ENCODE assay signal across 13 cellular contexts in the genomic region with DNA sequence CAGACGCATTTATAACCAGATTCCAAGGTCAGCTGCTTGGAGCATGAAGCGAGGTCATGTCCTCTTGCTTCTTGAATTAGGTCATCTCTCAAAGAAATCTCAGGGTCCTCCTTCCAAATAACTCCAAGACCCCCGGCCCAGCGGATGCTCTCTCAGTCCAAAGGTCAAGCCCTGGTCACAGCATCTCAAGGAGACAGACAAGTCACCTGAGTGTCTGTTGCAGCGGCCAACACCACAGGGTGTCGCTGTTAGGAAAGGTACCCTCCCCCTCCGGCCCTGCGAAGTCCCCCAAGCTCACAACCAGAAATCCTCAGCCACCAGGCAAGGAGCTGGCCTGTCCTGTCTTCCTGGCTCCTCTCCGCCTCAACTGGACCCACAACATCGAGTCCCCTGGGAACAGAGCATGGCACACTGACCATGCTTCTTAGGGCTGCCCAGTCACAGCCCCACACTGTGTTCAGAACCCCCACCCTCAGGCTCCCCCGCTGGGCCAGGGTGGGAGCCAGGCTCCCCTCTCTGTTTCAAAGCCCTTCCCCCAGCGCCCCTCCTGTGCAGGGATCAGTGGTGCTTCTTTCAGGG.
DNase-seq lines count a peak whose midpoint lies in the region; ATAC-seq and TF ChIP-seq lines count a peak whose summit lies in the region.
"Had no signal": no experiment of that assay in that cellular context is flagged by ENCODE, and none has a peak within 500 bp of the region (broad histone marks: within the 10 kb centered on the region; RNA-seq: fewer than 3 reads in every experiment).

No MANE protein-coding gene starts in this region.

- H3K27me3 ChIP-seq in MM.1S (replicated peaks; ENCODE audit: insufficient read depth, low read length) (no peaks in the 10 kb centered on the region), smooth muscle cell (ENCODE audit: low read depth) (no peaks in the 10 kb centered on the region)

- no peaks in the 10 kb centered on the region for H3K9me3 ChIP-seq in MM.1S (replicated peaks; ENCODE audit: insufficient read depth, low read length)
- H3K9me3 ChIP-seq in smooth muscle cell (replicated peaks; ENCODE audit: low read depth), result no peaks in the 10 kb centered on the region
- H3K9me3 ChIP-seq: esophagus squamous epithelium had no signal

- H3K27ac ChIP-seq in MM.1S (ENCODE audit: low read length) (no peak overlapping the region), smooth muscle cell (ENCODE audit: low read depth) (no peak overlapping the region)

- H3K4me3 Mint-ChIP-seq in activated CD4-positive, alpha-beta T cell treated with anti-CD3 and anti-CD28 coated beads for 36 hours, result no peak overlapping the region
- no peak overlapping the region for H3K4me3 Mint-ChIP-seq in activated CD4-positive, alpha-beta T cell treated with anti-CD3 and anti-CD28 coated beads, Interleukin-2, amount 10 ng/mL, durations not matched to agents 7 days and 5 days
- H3K4me3 Mint-ChIP-seq: B cell had no signal

- no peak overlapping the region for H3K4me3 ChIP-seq in MM.1S (ENCODE audit: low read length)
- no peak overlapping the region for H3K4me3 ChIP-seq in fibroblast of mammary gland (ENCODE audit: control insufficient read depth, low read depth, low read length)
- H3K4me3 ChIP-seq in smooth muscle cell, result no peak overlapping the region
- H3K4me3 ChIP-seq: esophagus squamous epithelium, lung had no signal

- WGBS in smooth muscle cell (ENCODE audit: low lambda C conversion rate), result 52% methylated on average over 12 of the region's 12 CpGs

- no peaks in the 10 kb centered on the region for H3K9me3 Mint-ChIP-seq in activated CD4-positive, alpha-beta T cell treated with anti-CD3 and anti-CD28 coated beads for 36 hours (ENCODE audit: low read depth)
- no peaks in the 10 kb centered on the region for H3K9me3 Mint-ChIP-seq in activated CD4-positive, alpha-beta T cell treated with anti-CD3 and anti-CD28 coated beads, Interleukin-2, amount 10 ng/mL, durations not matched to agents 7 days and 5 days

- H3K9ac ChIP-seq in MM.1S (ENCODE audit: low read length), result no peak overlapping the region
- H3K9ac ChIP-seq in smooth muscle cell (ENCODE audit: low read depth), result no peak overlapping the region

- DNase-seq in activated CD4-positive, alpha-beta T cell treated with anti-CD3 and anti-CD28 coated beads for 36 hours, result peak; percentile 27
- DNase-seq in activated CD4-positive, alpha-beta T cell treated with anti-CD3 and anti-CD28 coated beads, Interleukin-2, amount 10 ng/mL, durations not matched to agents 7 days and 5 days, result no peak
- no peak for DNase-seq in MM.1S
- no peak for DNase-seq in fibroblast of mammary gland (ENCODE audit: low read depth)
- DNase-seq in smooth muscle cell (lab: John Stamatoyannopoulos, UW; ENCODE audit: unreplicated experiment), result no peak
- DNase-seq in OCI-M1 (lab: John Stamatoyannopoulos, UW), result no peak
- DNase-seq in DMS 273 treated with DMSO at 0.1 percent for 48 hours (lab: John Stamatoyannopoulos, UW), result no peak
- DNase-seq: amniotic stem cell, esophagus squamous epithelium, SHP77 treated with DMSO at 0.1 percent for 48 hours had no signal

- H3K4me2 ChIP-seq in MM.1S (ENCODE audit: low read depth, low read length), result no peak overlapping the region
- no peak overlapping the region for H3K4me2 ChIP-seq in smooth muscle cell

- no peaks in the 10 kb centered on the region for H3K4me1 Mint-ChIP-seq in activated CD4-positive, alpha-beta T cell treated with anti-CD3 and anti-CD28 coated beads for 36 hours
- peaks cover 7% of the 10 kb centered on the region for H3K4me1 Mint-ChIP-seq in activated CD4-positive, alpha-beta T cell treated with anti-CD3 and anti-CD28 coated beads, Interleukin-2, amount 10 ng/mL, durations not matched to agents 7 days and 5 days

- H3K36me3 ChIP-seq in MM.1S (replicated peaks; ENCODE audit: insufficient read depth, low read length) (no peaks in the 10 kb centered on the region), smooth muscle cell (ENCODE audit: low read depth) (no peaks in the 10 kb centered on the region)
- H3K36me3 ChIP-seq: esophagus squamous epithelium had no signal

- H2AFZ ChIP-seq in MM.1S (ENCODE audit: low read length) (no peak overlapping the region), smooth muscle cell (ENCODE audit: low read depth) (no peak overlapping the region)

- H3K4me1 ChIP-seq in MM.1S (ENCODE audit: low read length), result peaks cover 5% of the 10 kb centered on the region; the same call in 1 of the 2 replicates
- no peaks in the 10 kb centered on the region for H3K4me1 ChIP-seq in smooth muscle cell (ENCODE audit: low read depth)

- CTCF ChIA-PET in activated CD4-positive, alpha-beta T cell treated with anti-CD3 and anti-CD28 coated beads for 36 hours (lab: Charles Lee), result interaction anchor here (1.8 kb wide), 1 partner anchor 265 kb away, joined by 6 read pairs; no protein-coding TSS in a partner anchor
- CTCF ChIA-PET in activated CD4-positive, alpha-beta T cell treated with anti-CD3 and anti-CD28 coated beads, Interleukin-2, amount 10 ng/mL, durations not matched to agents 7 days and 5 days (lab: Charles Lee), result no interaction called here

- no peak for ATAC-seq in activated CD4-positive, alpha-beta T cell treated with anti-CD3 and anti-CD28 coated beads for 36 hours
- no peak for ATAC-seq in GM19328 (IDR thresholded peaks at IDR 0.05; ENCODE audit: unreplicated experiment)

- no peak overlapping the region for H3K27ac Mint-ChIP-seq in activated CD4-positive, alpha-beta T cell treated with anti-CD3 and anti-CD28 coated beads for 36 hours
- no peak overlapping the region for H3K27ac Mint-ChIP-seq in activated CD4-positive, alpha-beta T cell treated with anti-CD3 and anti-CD28 coated beads, Interleukin-2, amount 10 ng/mL, durations not matched to agents 7 days and 5 days
- H3K27ac Mint-ChIP-seq: B cell had no signal

- no peaks in the 10 kb centered on the region for H3K36me3 Mint-ChIP-seq in activated CD4-positive, alpha-beta T cell treated with anti-CD3 and anti-CD28 coated beads for 36 hours (ENCODE audit: low read depth)
- H3K36me3 Mint-ChIP-seq in activated CD4-positive, alpha-beta T cell treated with anti-CD3 and anti-CD28 coated beads, Interleukin-2, amount 10 ng/mL, durations not matched to agents 7 days and 5 days (ENCODE audit: low read depth), result no peaks in the 10 kb centered on the region

- intact Hi-C loops in activated CD4-positive, alpha-beta T cell treated with anti-CD3 and anti-CD28 coated beads for 36 hours (cut with DNase I, micrococcal nuclease), result loop anchor here (1.0 kb wide), 1 partner anchor 265 kb away; no protein-coding TSS in a partner anchor

- H3F3A ChIP-seq in MM.1S (ENCODE audit: insufficient read depth, low read length) (no peaks in the 10 kb centered on the region), smooth muscle cell (ENCODE audit: low read depth) (no peaks in the 10 kb centered on the region)

- POLR2A ChIA-PET in activated CD4-positive, alpha-beta T cell treated with anti-CD3 and anti-CD28 coated beads for 36 hours (lab: Charles Lee), result no interaction called here
- POLR2A ChIA-PET in activated CD4-positive, alpha-beta T cell treated with anti-CD3 and anti-CD28 coated beads, Interleukin-2, amount 10 ng/mL, durations not matched to agents 7 days and 5 days (lab: Charles Lee), result no interaction called here

- no peaks in the 10 kb centered on the region for H3K9me2 ChIP-seq in MM.1S (replicated peaks; ENCODE audit: insufficient read depth, low read length)

- H3K79me2 ChIP-seq in MM.1S (ENCODE audit: low read length) (no peaks in the 10 kb centered on the region), smooth muscle cell (ENCODE audit: low read depth) (no peaks in the 10 kb centered on the region)

- peak; percentile 14; the same call in 1 of the 2 replicates for TF ChIP-seq CTCF in MM.1S (IDR thresholded peaks at IDR 0.05; ENCODE audit: low read length)
- TF ChIP-seq CTCF in fibroblast of mammary gland (conservative IDR thresholded peaks at IDR 0.05; ENCODE audit: control insufficient read depth, insufficient read depth, low read depth, low read length), result peak; percentile 31
- TF ChIP-seq CTCF in smooth muscle cell (IDR thresholded peaks at IDR 0.05; ENCODE audit: borderline replicate concordance, insufficient read depth, poor library complexity, severe bottlenecking), result peak; percentile 36

- H4K20me1 ChIP-seq in MM.1S (ENCODE audit: insufficient read depth, low read length) (no peaks in the 10 kb centered on the region), smooth muscle cell (ENCODE audit: low read depth) (no peaks in the 10 kb centered on the region)

- H3K27me3 Mint-ChIP-seq in activated CD4-positive, alpha-beta T cell treated with anti-CD3 and anti-CD28 coated beads for 36 hours, result peaks cover 7% of the 10 kb centered on the region
- H3K27me3 Mint-ChIP-seq in activated CD4-positive, alpha-beta T cell treated with anti-CD3 and anti-CD28 coated beads, Interleukin-2, amount 10 ng/mL, durations not matched to agents 7 days and 5 days, result peaks cover 9% of the 10 kb centered on the region
